ENCODE assay signal across 1 cellular context in genomic region chr21:46226146-46226545, GRCh38.
TF ChIP-seq lines count a peak whose summit lies in the region.

No MANE protein-coding gene starts in this region.

TF ChIP-seq in IMR-90, 13 proteins besides CTCF, POLR2A, EP300 and RAD21:
- TF ChIP-seq USF2 (IDR thresholded peaks at IDR 0.05; ENCODE audit: low read depth, low read length), result no peak
- no peak for TF ChIP-seq MAFK (IDR thresholded peaks at IDR 0.05; ENCODE audit: low read depth, low read length)
- no peak for TF ChIP-seq RFX5 (IDR thresholded peaks at IDR 0.05; ENCODE audit: low read depth, low read length)
- TF ChIP-seq BHLHE40 (IDR thresholded peaks at IDR 0.05; ENCODE audit: low read depth, low read length), result no peak
- TF ChIP-seq ELK1 (IDR thresholded peaks at IDR 0.05; ENCODE audit: borderline replicate concordance, low read depth, low read length), result no peak
- no peak for TF ChIP-seq NFE2L2 (IDR thresholded peaks at IDR 0.05; ENCODE audit: low read depth, low read length)
- no peak for TF ChIP-seq MXI1 (IDR thresholded peaks at IDR 0.05; ENCODE audit: borderline replicate concordance, low read depth, low read length)
- TF ChIP-seq RCOR1 (IDR thresholded peaks at IDR 0.05; ENCODE audit: insufficient replicate concordance, low read length), result no peak
- TF ChIP-seq CHD1 (IDR thresholded peaks at IDR 0.05; ENCODE audit: low read depth, low read length), result no peak
